In the genomic region with DNA sequence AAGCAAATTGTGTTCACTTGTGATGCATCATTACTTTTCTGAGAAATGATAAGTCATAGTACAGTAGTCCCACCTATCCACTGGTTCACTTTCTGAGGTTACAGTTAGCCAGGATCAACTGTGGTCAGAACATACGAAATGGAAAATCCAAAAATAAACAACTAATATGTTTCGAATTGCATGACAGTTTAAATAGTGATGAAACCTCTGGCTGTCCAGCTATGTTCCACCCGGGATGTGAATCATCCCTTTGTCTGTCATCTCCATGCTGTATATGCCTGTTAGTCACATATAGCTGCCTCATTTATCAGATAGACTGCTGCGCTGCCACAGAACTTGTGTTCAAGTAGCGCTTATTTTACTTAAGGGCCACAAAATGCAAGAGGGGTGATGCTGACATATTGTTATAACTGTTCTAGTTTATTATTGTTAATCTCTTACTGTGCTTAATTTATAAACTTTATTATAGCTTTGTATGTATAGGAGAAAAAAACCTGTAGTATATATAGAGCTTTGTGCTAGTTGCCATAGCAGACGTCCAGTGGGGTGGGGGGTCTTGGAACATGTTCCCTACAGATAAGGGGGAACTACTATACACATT, we compare ENCODE assay signal across 9 cellular contexts. TPM values are rescaled to one million over a fixed set of nuclear protein-coding genes. Genes with fewer than 3 reads are reported as not detected.
DNase-seq lines count a peak whose midpoint lies in the region; ATAC-seq, FAIRE-seq and TF ChIP-seq lines count a peak whose summit lies in the region.
"Had no signal": no experiment of that assay in that cellular context is flagged by ENCODE, and none has a peak within 500 bp of the region (broad histone marks: within the 10 kb centered on the region; RNA-seq: fewer than 3 reads in every experiment).

No MANE protein-coding gene starts in this region.

- H3K27ac ChIP-seq in K562 (ENCODE audit: extremely low read depth, low read depth, low read length) (peak overlapping the region; percentile 96), mesenchymal stem cell (ENCODE audit: low read length, poor library complexity, severe bottlenecking) (peak overlapping the region; percentile 70), dorsolateral prefrontal cortex (no peak overlapping the region)

- no peak for TF ChIP-seq RAD21 in K562 (CRISPR knock-in tag; conservative IDR thresholded peaks at IDR 0.05 in 1 of 2, IDR thresholded peaks at IDR 0.05 in 1 of 2)

- intact Hi-C loops in K562 (cut with micrococcal nuclease) (loop anchor here (2.0 to 5.0 kb wide), 3 partner anchors 15 to 41 kb away; no protein-coding TSS in a partner anchor), dorsolateral prefrontal cortex (cut with DNase I) (no loop called here)

- TF ChIP-seq EP300 in K562 (IDR thresholded peaks at IDR 0.05; ENCODE audit: low read length): peak; percentile 93

- no peak overlapping the region for H3K18ac ChIP-seq in mesenchymal stem cell (ENCODE audit: low read depth in 1 of 2, low read length in 2 of 2)

- 2% methylated on average over 6 of the region's 6 CpGs for WGBS in K562 (ENCODE audit: insufficient coverage, low coverage, missing lambda C conversion rate)
- 4% methylated on average over 4 of the region's 6 CpGs for WGBS in mesenchymal stem cell

- H4K8ac ChIP-seq in mesenchymal stem cell (ENCODE audit: low read length): no peak overlapping the region

- H4K20me1 ChIP-seq in K562 (replicated peaks; ENCODE audit: control insufficient read depth, insufficient read depth, low read length): no peaks in the 10 kb centered on the region; the same call in 1 of the 2 replicates

- ATAC-seq in K562: peak; percentile 75
- no peak for ATAC-seq in stimulated activated naive B cell treated with anti-CD40 and anti-IgM and Interleukin-4, amounts not matched to agents 10 μg/mL and 1 μg/mL and 100 μg/mL, for 72 hours (replicated peaks)
- ATAC-seq in GM19452 (IDR thresholded peaks at IDR 0.05; ENCODE audit: unreplicated experiment): no peak

- no peak overlapping the region for H3K14ac ChIP-seq in mesenchymal stem cell (ENCODE audit: low read length in 2 of 2)

- no peaks in the 10 kb centered on the region for H3K9me3 Mint-ChIP-seq in stimulated activated naive B cell treated with anti-CD40 and anti-IgM and Interleukin-4, amounts not matched to agents 10 μg/mL and 1 μg/mL and 100 μg/mL, for 72 hours

- H3K9me3 ChIP-seq in K562 (replicated peaks; ENCODE audit: control insufficient read depth, insufficient read depth, low read depth, low read length) (no peaks in the 10 kb centered on the region), mesenchymal stem cell (ENCODE audit: control insufficient read depth, low read length) (no peaks in the 10 kb centered on the region)
- H3K9me3 ChIP-seq: adrenal gland had no signal

- H2AK5ac ChIP-seq in mesenchymal stem cell (ENCODE audit: low read length, severe bottlenecking): no peak overlapping the region

- H2BK15ac ChIP-seq in mesenchymal stem cell (ENCODE audit: low read depth, poor library complexity, severe bottlenecking): no peak overlapping the region

- H3K36me3 Mint-ChIP-seq in stimulated activated naive B cell treated with anti-CD40 and anti-IgM and Interleukin-4, amounts not matched to agents 10 μg/mL and 1 μg/mL and 100 μg/mL, for 72 hours: no peaks in the 10 kb centered on the region

- CTCF ChIA-PET in K562 (lab: Yijun Ruan, JAX; ENCODE audit: low intra/inter-chr PET ratio): interaction anchor here (0.7 kb wide), 1 partner anchor 33 kb away, joined by 4 read pairs; no protein-coding TSS in a partner anchor

- TF ChIP-seq POLR2A in K562 (conservative IDR thresholded peaks at IDR 0.05): peak; percentile 59

- no peak overlapping the region for H2BK12ac ChIP-seq in mesenchymal stem cell (ENCODE audit: low read length in 2 of 2)

- no peak overlapping the region for H3K23ac ChIP-seq in mesenchymal stem cell (ENCODE audit: low read length in 2 of 2)

- H3K27ac Mint-ChIP-seq in stimulated activated naive B cell treated with anti-CD40 and anti-IgM and Interleukin-4, amounts not matched to agents 10 μg/mL and 1 μg/mL and 100 μg/mL, for 72 hours: no peak overlapping the region

- H3K4me1 Mint-ChIP-seq in stimulated activated naive B cell treated with anti-CD40 and anti-IgM and Interleukin-4, amounts not matched to agents 10 μg/mL and 1 μg/mL and 100 μg/mL, for 72 hours: peaks cover 5% of the 10 kb centered on the region in 2 donors

- peaks cover 2% of the 10 kb centered on the region for H3K79me1 ChIP-seq in mesenchymal stem cell (replicated peaks; ENCODE audit: low read length, poor library complexity, severe bottlenecking)

- H3K4me1 ChIP-seq in K562 (replicated peaks in 1 of 2; ENCODE audit: control insufficient read depth in 2 of 2, insufficient read depth in 2 of 2, low read length in 2 of 2) (peaks cover 7 to 83% of the 10 kb centered on the region in 2 experiments), mesenchymal stem cell (ENCODE audit: control insufficient read depth, insufficient read depth, low read depth, low read length) (peaks cover 4% of the 10 kb centered on the region)

- H3K4me3 Mint-ChIP-seq in stimulated activated naive B cell treated with anti-CD40 and anti-IgM and Interleukin-4, amounts not matched to agents 10 μg/mL and 1 μg/mL and 100 μg/mL, for 72 hours: no peak overlapping the region

- H2AFZ ChIP-seq in K562 (ENCODE audit: low read depth, low read length): peak overlapping the region; percentile 9
- no peak overlapping the region for H2AFZ ChIP-seq in mesenchymal stem cell (ENCODE audit: low read depth, low read length)

- POLR2A ChIA-PET in K562 (lab: Yijun Ruan, JAX): interaction anchor here (0.5 to 2.4 kb wide), 14 partner anchors 8 to 58 kb away, joined by 3 to 20 read pairs (median 4); no protein-coding TSS in a partner anchor

- BruUV-seq in K562 (replicated peaks; lab: Mats Ljungman, UMichigan): TSS peak; percentile 20

- H3K36me3 ChIP-seq in K562 (ENCODE audit: control insufficient read depth, insufficient read depth, low read length) (no peaks in the 10 kb centered on the region), mesenchymal stem cell (ENCODE audit: control insufficient read depth in 1 of 2, insufficient read depth in 2 of 2, low read depth in 1 of 2, low read length in 2 of 2) (no peaks in the 10 kb centered on the region)
- H3K36me3 ChIP-seq: adrenal gland had no signal

- no peak for TF ChIP-seq CTCF in AG09319 (IDR thresholded peaks at IDR 0.05; ENCODE audit: low read depth, low read length)
- TF ChIP-seq CTCF in K562 (IDR thresholded peaks at IDR 0.05 in 2 of 3, conservative IDR thresholded peaks at IDR 0.05 in 1 of 3; ENCODE audit: insufficient read depth in 2 of 3, low read depth in 1 of 3, low read length in 3 of 3): no peak
- no peak for TF ChIP-seq CTCF in dorsolateral prefrontal cortex (IDR thresholded peaks at IDR 0.05 in 54 of 56, conservative IDR thresholded peaks at IDR 0.05 in 2 of 56; ENCODE audit: low read depth in 1 of 56, partially characterized antibody in 56 of 56)

- H3K4me3 ChIP-seq in K562 (peak overlapping the region; percentile 2; the same call in 1 of the 2 replicates), mesenchymal stem cell (ENCODE audit: insufficient read depth in 1 of 2, low read depth in 1 of 2, low read length in 2 of 2) (no peak overlapping the region), dorsolateral prefrontal cortex (no peak overlapping the region)
- H3K4me3 ChIP-seq: adrenal gland had no signal

- no peaks in the 10 kb centered on the region for H3K9me1 ChIP-seq in K562 (ENCODE audit: control insufficient read depth, insufficient read depth, low read length)

- H3K4me2 ChIP-seq in K562 (ENCODE audit: insufficient read depth, low read length): peak overlapping the region; percentile 74
- no peak overlapping the region for H3K4me2 ChIP-seq in mesenchymal stem cell (ENCODE audit: low read length, poor library complexity, severe bottlenecking)

- H3K27me3 ChIP-seq in K562 (ENCODE audit: control insufficient read depth in 2 of 2, insufficient read depth in 2 of 2, low read length in 2 of 2) (no peaks in the 10 kb centered on the region), mesenchymal stem cell (ENCODE audit: control insufficient read depth in 1 of 2, insufficient read depth in 1 of 2, low read length in 2 of 2) (no peaks in the 10 kb centered on the region), dorsolateral prefrontal cortex (no peaks in the 10 kb centered on the region)
- H3K27me3 ChIP-seq: adrenal gland had no signal

- H2BK5ac ChIP-seq in mesenchymal stem cell (ENCODE audit: low read depth, low read length, poor library complexity, severe bottlenecking): no peak overlapping the region

- H4K91ac ChIP-seq in mesenchymal stem cell (ENCODE audit: low read length): no peak overlapping the region

- H3K4ac ChIP-seq in mesenchymal stem cell (ENCODE audit: low read depth in 1 of 2, low read length in 2 of 2): peak overlapping the region in 1 of 2 experiments; percentile 41

- peak; percentile 65 for DNase-seq in AG09319 (ENCODE audit: extremely low read depth, low read depth)
- DNase-seq in HPDE6-E6E7 (ENCODE audit: extremely low spot score): peak; percentile 74
- peak; percentile 54 to 92 (median 72) for DNase-seq in K562 (ENCODE audit: extremely low read depth in 1 of 4, low spot score in 3 of 4)
- DNase-seq in mesenchymal stem cell: peak; percentile 99
- no peak for DNase-seq in dorsolateral prefrontal cortex
- no peak for DNase-seq in stimulated activated naive B cell treated with anti-CD40 and anti-IgM and Interleukin-4, amounts not matched to agents 10 μg/mL and 1 μg/mL and 100 μg/mL, for 72 hours
- DNase-seq in GOT3 (lab: John Stamatoyannopoulos, UW): no peak

- FAIRE-seq in K562 (lab: Jason Lieb, UNC): peak; percentile 87

- H3K9ac ChIP-seq in K562 (ENCODE audit: insufficient read depth in 1 of 2, low read depth in 2 of 2, low read length in 2 of 2) (peak overlapping the region in 1 of 2 experiments; percentile 86; a peak in 2 of 4 replicates), mesenchymal stem cell (ENCODE audit: low read length) (peak overlapping the region; percentile 81)

- H2BK120ac ChIP-seq in mesenchymal stem cell (ENCODE audit: low read depth, low read length): no peak overlapping the region

- peaks cover 100% of the 10 kb centered on the region for H3K79me2 ChIP-seq in K562 (ENCODE audit: control insufficient read depth, insufficient read depth, low read length)

- in situ Hi-C loops in K562 (cut with MboI): no loop called here

- H3K27me3 Mint-ChIP-seq in stimulated activated naive B cell treated with anti-CD40 and anti-IgM and Interleukin-4, amounts not matched to agents 10 μg/mL and 1 μg/mL and 100 μg/mL, for 72 hours: peaks cover 16 to 19% of the 10 kb centered on the region in 2 donors

RNA-seq across cellular contexts. Expression of a gene that starts 29.2 kb away (rescaled TPM):
- 294 and 779 TPM in 2 replicates for total RNA-seq in K562 (2011; cell fraction: chromatin; rRNA removed; ENCODE audit: low replicate concordance)
- total RNA-seq in K562 (2011; cell fraction: nucleolus; rRNA removed): 128 and 193 TPM in 2 replicates
- 330 and 387 TPM in 2 replicates for total RNA-seq in K562 (2011; cell fraction: nucleoplasm; rRNA removed)
- total RNA-seq in K562 (2014; rRNA removed): 91.9 and 117 TPM in 2 replicates
- total RNA-seq in K562 (2014; rRNA removed; fragmentation: Illumina TruSeq; extraction: Trizol): 114 and 135 TPM in 2 replicates
- total RNA-seq in K562 (2015; rRNA removed; fragmentation: Illumina TruSeq; extraction: Trizol): 111 and 112 TPM in 2 replicates
- 106 and 129 TPM in 2 replicates for total RNA-seq in K562 (2021)
- polyA plus RNA-seq in K562 (2011; rRNA removed): 95.7 and 96.7 TPM in 2 replicates
- 29.3 and 38.3 TPM in 2 replicates for polyA plus RNA-seq in K562 (2011; cell fraction: cytosol; rRNA removed)
- polyA plus RNA-seq in K562 (2011; cell fraction: nucleus; rRNA removed): 374 and 388 TPM in 2 replicates
- polyA plus RNA-seq in K562 (2012): 62.0 and 64.2 TPM in 2 replicates
- 95.0 and 105 TPM in 2 replicates for polyA plus RNA-seq in K562 (2014; fragmentation: Illumina TruSeq; extraction: Trizol)
- polyA plus RNA-seq in K562 (2014; fragmentation: Nextera tagmentation; extraction: Ambion mirVana): 1 to 10 TPM; 7.2 to 9.7 TPM
- polyA plus RNA-seq in K562 (2014; rRNA removed): 78.9 and 96.4 TPM in 2 replicates
- polyA minus RNA-seq in K562 (2011; rRNA and poly(A)+ RNA removed): 183 and 194 TPM in 2 replicates
- polyA minus RNA-seq in K562 (2011; cell fraction: cytosol; rRNA and poly(A)+ RNA removed): 78.4 and 100 TPM in 2 replicates
- polyA minus RNA-seq in K562 (2011; cell fraction: nucleus; rRNA and poly(A)+ RNA removed): 234 and 345 TPM in 2 replicates
- 47.4 TPM for polyA plus RNA-seq in mesenchymal stem cell (2013, experiment 1 of 2)
- 42.9 TPM for polyA plus RNA-seq in mesenchymal stem cell (2013, experiment 2 of 2)
- total RNA-seq in dorsolateral prefrontal cortex: 100 to 1,000 TPM in 117 of 120 experiments, 10 to 100 TPM in 3; 83.8 to 184 (median 126) TPM

Comparison
In these comparisons a context has a peak if more than half of its experiments do, and no peak if none do; other contexts are left out.
1. DNase-seq: peak in AG09319 (single experiment), HPDE6-E6E7 (single experiment), K562 (4 of 4) and mesenchymal stem cell (single experiment); none in dorsolateral prefrontal cortex (0 of 10), stimulated activated naive B cell treated with anti-CD40 and anti-IgM and Interleukin-4, amounts not matched to agents 10 μg/mL and 1 μg/mL and 100 μg/mL, for 72 hours (single experiment) and GOT3 (single experiment).
2. H3K27ac ChIP-seq: peak in K562 (single experiment) and mesenchymal stem cell (single experiment); none in dorsolateral prefrontal cortex (0 of 59).